ENCODE assay signal across 18 cellular contexts in genomic region chr2:171247741-171248140, GRCh38.
A peak's percentile ranks its signal among the peaks of the same experiment; 100 is the strongest.
DNase-seq lines count a peak whose midpoint lies in the region; ATAC-seq and TF ChIP-seq lines count a peak whose summit lies in the region.
"Had no signal": no experiment of that assay in that cellular context is flagged by ENCODE, and none has a peak within 500 bp of the region (broad histone marks: within the 10 kb centered on the region; RNA-seq: fewer than 3 reads in every experiment).

No MANE protein-coding gene starts in this region.

- CTCF ChIA-PET in T-cell (lab: Charles Lee): no interaction called here

- no peak for TF ChIP-seq CTCF in foreskin fibroblast (IDR thresholded peaks at IDR 0.05; ENCODE audit: low read depth, low read length)

- peak overlapping the region; percentile 75 to 90 for H3K27ac Mint-ChIP-seq in T-cell
- H3K27ac Mint-ChIP-seq in stimulated activated memory B cell treated with anti-CD40 and anti-IgM and Interleukin-4, amounts not matched to agents 10 μg/mL and 1 μg/mL and 100 μg/mL, for 72 hours: peak overlapping the region; percentile 50
- H3K27ac Mint-ChIP-seq: H9 had no signal

- no peaks in the 10 kb centered on the region for H3K27me3 Mint-ChIP-seq in activated T-cell treated with anti-CD3 and anti-CD28 coated beads, Interleukin-2, amount 50 U/mL, for 4 hours (ENCODE audit: low read depth)
- no peaks in the 10 kb centered on the region for H3K27me3 Mint-ChIP-seq in T-cell
- H3K27me3 Mint-ChIP-seq in stimulated activated memory B cell treated with anti-CD40 and anti-IgM and Interleukin-4, amounts not matched to agents 10 μg/mL and 1 μg/mL and 100 μg/mL, for 72 hours: no peaks in the 10 kb centered on the region

- H3K9me3 Mint-ChIP-seq in activated T-cell treated with anti-CD3 and anti-CD28 coated beads, Interleukin-2, amount 50 U/mL, for 4 hours: peaks cover 15% of the 10 kb centered on the region
- H3K9me3 Mint-ChIP-seq in T-cell: peaks cover 9 to 13% (median 10%) of the 10 kb centered on the region in 3 donors
- H3K9me3 Mint-ChIP-seq in stimulated activated memory B cell treated with anti-CD40 and anti-IgM and Interleukin-4, amounts not matched to agents 10 μg/mL and 1 μg/mL and 100 μg/mL, for 72 hours: peaks cover 12% of the 10 kb centered on the region

- peaks cover 5% of the 10 kb centered on the region for H3K36me3 Mint-ChIP-seq in activated T-cell treated with anti-CD3 and anti-CD28 coated beads, Interleukin-2, amount 50 U/mL, for 4 hours (ENCODE audit: insufficient read depth)
- peaks cover 9% of the 10 kb centered on the region for H3K36me3 Mint-ChIP-seq in T-cell
- H3K36me3 Mint-ChIP-seq in stimulated activated memory B cell treated with anti-CD40 and anti-IgM and Interleukin-4, amounts not matched to agents 10 μg/mL and 1 μg/mL and 100 μg/mL, for 72 hours: peaks cover 15% of the 10 kb centered on the region

- ATAC-seq in activated T-cell treated with anti-CD3 and anti-CD28 coated beads, Interleukin-2, amount 50 U/mL, for 4 hours: peak in 1 of 2 donors; percentile 29
- ATAC-seq in GM21423 (IDR thresholded peaks at IDR 0.05; ENCODE audit: unreplicated experiment) (peak; percentile 18), T-cell (replicated peaks in 1 of 4) (peak; percentile 9 to 28 (median 16)), GM18519 (IDR thresholded peaks at IDR 0.05; ENCODE audit: low FRiP score, unreplicated experiment) (no peak)
- ATAC-seq in stimulated activated memory B cell treated with anti-CD40 and anti-IgM and Interleukin-4, amounts not matched to agents 10 μg/mL and 1 μg/mL and 100 μg/mL, for 72 hours: peak; percentile 39
- ATAC-seq: right cardiac atrium had no signal

- H3K4me3 Mint-ChIP-seq in activated T-cell treated with anti-CD3 and anti-CD28 coated beads, Interleukin-2, amount 50 U/mL, for 4 hours: peak overlapping the region; percentile 9
- peak overlapping the region; percentile 15 to 37 (median 34) for H3K4me3 Mint-ChIP-seq in T-cell
- no peak overlapping the region for H3K4me3 Mint-ChIP-seq in stimulated activated memory B cell treated with anti-CD40 and anti-IgM and Interleukin-4, amounts not matched to agents 10 μg/mL and 1 μg/mL and 100 μg/mL, for 72 hours
- H3K4me3 Mint-ChIP-seq: H9, neural crest cell had no signal

- POLR2A ChIA-PET in T-cell (lab: Charles Lee): no interaction called here

- H3K4me3 ChIP-seq in foreskin fibroblast (ENCODE audit: low read depth in 1 of 2, low read length in 2 of 2): no peak overlapping the region
- H3K4me3 ChIP-seq: coronary artery, upper lobe of left lung had no signal

- H3K4me1 Mint-ChIP-seq in activated T-cell treated with anti-CD3 and anti-CD28 coated beads, Interleukin-2, amount 50 U/mL, for 4 hours (ENCODE audit: low read depth): peaks cover 52% of the 10 kb centered on the region
- peaks cover 45 to 51% (median 50%) of the 10 kb centered on the region in 3 donors for H3K4me1 Mint-ChIP-seq in T-cell
- peaks cover 27% of the 10 kb centered on the region for H3K4me1 Mint-ChIP-seq in stimulated activated memory B cell treated with anti-CD40 and anti-IgM and Interleukin-4, amounts not matched to agents 10 μg/mL and 1 μg/mL and 100 μg/mL, for 72 hours

- no peak for DNase-seq in activated T-cell treated with anti-CD3 and anti-CD28 coated beads, Interleukin-2, amount 50 U/mL, for 4 hours
- no peak for DNase-seq in activated T-cell treated with anti-CD3 and anti-CD28 coated beads, Interleukin-2, amount 50 U/mL, for 1 hour
- DNase-seq in T-cell (no peak), NCI-H2196 (lab: John Stamatoyannopoulos, UW; ENCODE audit: unreplicated experiment) (no peak), foreskin fibroblast (no peak)
- DNase-seq: DMS 273 treated with DMSO at 0.1 percent for 48 hours, glutamatergic neuron, H9, Karpas-422, mesenchymal stem cell, NCI-H446, right cardiac atrium, upper lobe of left lung had no signal
